Comparison of ENCODE assay signal across 24 cellular contexts in genomic region chr1:64975127-64975526, GRCh38. TPM values are rescaled to one million over a fixed set of nuclear protein-coding genes. Genes with fewer than 3 reads are reported as not detected.
A peak's percentile ranks its signal among the peaks of the same experiment; 100 is the strongest.
DNase-seq lines count a peak whose midpoint lies in the region; ATAC-seq, FAIRE-seq and TF ChIP-seq lines count a peak whose summit lies in the region.
"Had no signal": no experiment of that assay in that cellular context is flagged by ENCODE, and none has a peak within 500 bp of the region (broad histone marks: within the 10 kb centered on the region; RNA-seq: fewer than 3 reads in every experiment).

No MANE protein-coding gene starts in this region.

- H3K27ac Mint-ChIP-seq in activated T-helper 2 cell treated with anti-CD3 and anti-CD28 coated beads, Interferon-gamma antibody, Interleukin-2, Interleukin-4, amounts not matched to agents 10 μg/mL and 5 μg/mL and 100 μg/mL, durations not matched to agents 14 hours and 24 hours and 36 hours, result no peak overlapping the region
- H3K27ac Mint-ChIP-seq in progenitor cell of endocrine pancreas, result no peak overlapping the region
- H3K27ac Mint-ChIP-seq: CD8-positive, alpha-beta memory T cell had no signal

- H3K4me3 Mint-ChIP-seq in activated T-helper 2 cell treated with anti-CD3 and anti-CD28 coated beads, Interferon-gamma antibody, Interleukin-2, Interleukin-4, amounts not matched to agents 10 μg/mL and 5 μg/mL and 100 μg/mL, durations not matched to agents 14 hours and 24 hours and 36 hours (ENCODE audit: low read depth), result no peak overlapping the region
- H3K4me3 Mint-ChIP-seq in progenitor cell of endocrine pancreas (ENCODE audit: low read depth), result no peak overlapping the region
- H3K4me3 Mint-ChIP-seq: CD8-positive, alpha-beta memory T cell had no signal

- H3K9me3 ChIP-seq in HepG2 (ENCODE audit: low read length), result no peaks in the 10 kb centered on the region
- no peaks in the 10 kb centered on the region for H3K9me3 ChIP-seq in right lobe of liver
- H3K9me3 ChIP-seq in K562 (replicated peaks; ENCODE audit: control insufficient read depth, insufficient read depth, low read depth, low read length), result no peaks in the 10 kb centered on the region
- H3K9me3 ChIP-seq in tibial nerve, result no peaks in the 10 kb centered on the region
- H3K9me3 ChIP-seq: HAP-1, SK-N-SH had no signal

- H3K79me2 ChIP-seq in HepG2 (ENCODE audit: insufficient read depth, low read length) (no peaks in the 10 kb centered on the region), K562 (ENCODE audit: control insufficient read depth, insufficient read depth, low read length) (no peaks in the 10 kb centered on the region)

- H3K27me3 ChIP-seq in HepG2 (ENCODE audit: control insufficient read depth in 1 of 2, insufficient read depth in 2 of 2, low read length in 2 of 2) (no peaks in the 10 kb centered on the region), right lobe of liver (no peaks in the 10 kb centered on the region), K562 (ENCODE audit: control insufficient read depth in 2 of 2, insufficient read depth in 2 of 2, low read length in 2 of 2) (no peaks in the 10 kb centered on the region), tibial nerve (no peaks in the 10 kb centered on the region)

- POLR2A ChIA-PET in HepG2 (lab: Yijun Ruan, JAX), result no interaction called here
- POLR2A ChIA-PET in K562 (lab: Yijun Ruan, JAX), result interaction anchor here (0.5 to 1.2 kb wide), 3 partner anchors 8 to 169 kb away, joined by 3 to 5 read pairs (median 4); no protein-coding TSS in a partner anchor

- CTCF ChIA-PET in HepG2 (lab: Yijun Ruan, JAX; ENCODE audit: low intra/inter-chr PET ratio, low total read pairs), result no interaction called here
- CTCF ChIA-PET in K562 (lab: Yijun Ruan, JAX; ENCODE audit: low intra/inter-chr PET ratio), result no interaction called here

- BruUV-seq in HepG2 (replicated peaks; lab: Mats Ljungman, UMichigan) (no TSS peak), K562 (replicated peaks; lab: Mats Ljungman, UMichigan) (no TSS peak)

- in situ Hi-C loops in HepG2 (cut with HindIII; ENCODE audit: extremely low pct_ligation_motif_present, low pct_unique_long_range_greater_than_20kb), result no loop called here
- in situ Hi-C loops in K562 (cut with MboI), result no loop called here

- H3K4me3 ChIP-seq in HepG2 (replicated peaks in 1 of 3; ENCODE audit: insufficient read depth in 1 of 3, low read depth in 2 of 3, low read length in 3 of 3) (no peak overlapping the region), right lobe of liver (no peak overlapping the region), K562 (no peak overlapping the region), tibial nerve (no peak overlapping the region)
- H3K4me3 ChIP-seq: GM23248, HAP-1, PC-9 had no signal

- FAIRE-seq in HepG2 (lab: Jason Lieb, UNC) (no peak), K562 (lab: Jason Lieb, UNC) (no peak)
- FAIRE-seq: A204.1, GM12892 had no signal

- 0 out of 2 replicates have a peak overlapping the region, but pooled peaks have one; percentile 25 for H3K4me2 ChIP-seq in HepG2 (ENCODE audit: low read depth, low read length)
- H3K4me2 ChIP-seq in K562 (ENCODE audit: insufficient read depth, low read length), result no peak overlapping the region
- H3K4me2 ChIP-seq: KMS-11, PC-9, SK-N-SH had no signal

- no peaks in the 10 kb centered on the region for H3K9me1 ChIP-seq in K562 (ENCODE audit: control insufficient read depth, insufficient read depth, low read length)

- H3K4me1 ChIP-seq in HepG2 (ENCODE audit: insufficient read depth, low read length), result peaks cover 22% of the 10 kb centered on the region
- peaks cover 0 to under 1% (median 0%) of the 10 kb centered on the region in 4 donors for H3K4me1 ChIP-seq in right lobe of liver
- no peaks in the 10 kb centered on the region for H3K4me1 ChIP-seq in K562 (replicated peaks in 1 of 2; ENCODE audit: control insufficient read depth in 2 of 2, insufficient read depth in 2 of 2, low read length in 2 of 2)
- H3K4me1 ChIP-seq in tibial nerve, result no peaks in the 10 kb centered on the region
- H3K4me1 ChIP-seq: HAP-1 had no signal

- TF ChIP-seq EP300 in HepG2 (IDR thresholded peaks at IDR 0.05; ENCODE audit: low read depth in 2 of 2, low read length in 2 of 2) (no peak), HepG2 (CRISPR knock-in tag; IDR thresholded peaks at IDR 0.05; ENCODE audit: borderline replicate concordance) (no peak), K562 (IDR thresholded peaks at IDR 0.05; ENCODE audit: low read length) (no peak), tibial nerve (IDR thresholded peaks at IDR 0.05) (no peak)

- ATAC-seq in HepG2 (peak; percentile 92), right lobe of liver (no peak), K562 (peak; percentile 68), sciatic nerve (peak; percentile 33)

- no peaks in the 10 kb centered on the region for H3K27me3 Mint-ChIP-seq in activated T-helper 2 cell treated with anti-CD3 and anti-CD28 coated beads, Interferon-gamma antibody, Interleukin-2, Interleukin-4, amounts not matched to agents 10 μg/mL and 5 μg/mL and 100 μg/mL, durations not matched to agents 14 hours and 24 hours and 36 hours (ENCODE audit: low read depth)
- H3K27me3 Mint-ChIP-seq in progenitor cell of endocrine pancreas, result no peaks in the 10 kb centered on the region
- H3K27me3 Mint-ChIP-seq: CD8-positive, alpha-beta memory T cell had no signal

- no peak overlapping the region for H2AFZ ChIP-seq in HepG2 (ENCODE audit: low read length)
- no peak overlapping the region for H2AFZ ChIP-seq in K562 (ENCODE audit: low read depth, low read length)
- H2AFZ ChIP-seq: GM23248, PC-9 had no signal

- TF ChIP-seq RAD21 in HepG2 (CRISPR knock-in tag; IDR thresholded peaks at IDR 0.05) (no peak), K562 (CRISPR knock-in tag; conservative IDR thresholded peaks at IDR 0.05 in 1 of 2, IDR thresholded peaks at IDR 0.05 in 1 of 2) (no peak)

- no peak overlapping the region for H3K27ac ChIP-seq in HepG2 (ENCODE audit: extremely low read length, insufficient read depth, low read length)
- no peak overlapping the region for H3K27ac ChIP-seq in right lobe of liver
- H3K27ac ChIP-seq in K562 (ENCODE audit: extremely low read depth, low read depth, low read length), result no peak overlapping the region
- no peak overlapping the region for H3K27ac ChIP-seq in tibial nerve
- H3K27ac ChIP-seq: C4-2B, GM23248, KMS-11, PC-9 had no signal

- H3K36me3 Mint-ChIP-seq in activated T-helper 2 cell treated with anti-CD3 and anti-CD28 coated beads, Interferon-gamma antibody, Interleukin-2, Interleukin-4, amounts not matched to agents 10 μg/mL and 5 μg/mL and 100 μg/mL, durations not matched to agents 14 hours and 24 hours and 36 hours (ENCODE audit: low read depth), result no peaks in the 10 kb centered on the region
- H3K36me3 Mint-ChIP-seq in progenitor cell of endocrine pancreas (ENCODE audit: insufficient read depth), result no peaks in the 10 kb centered on the region

- WGBS in HepG2 (ENCODE audit: low lambda C conversion rate), result 68% methylated on average over 1 of the region's 1 CpG
- WGBS in right lobe of liver (ENCODE audit: insufficient coverage, low coverage, low lambda C conversion rate, missing lambda C conversion rate), result 33% methylated on average over 1 of the region's 1 CpG
- 33% methylated on average over 1 of the region's 1 CpG for WGBS in K562 (ENCODE audit: insufficient coverage, low coverage, missing lambda C conversion rate)
- 33 to 90% methylated on average over 1 of the region's 1 CpG for WGBS in tibial nerve, 2 donors

- H3K9ac ChIP-seq in HepG2 (ENCODE audit: insufficient read depth, low read depth, low read length) (no peak overlapping the region), K562 (ENCODE audit: insufficient read depth in 1 of 2, low read depth in 2 of 2, low read length in 2 of 2) (no peak overlapping the region)
- H3K9ac ChIP-seq: GM23248, KMS-11, SK-N-SH had no signal

- no peaks in the 10 kb centered on the region for H4K20me1 ChIP-seq in HepG2 (ENCODE audit: insufficient read depth, low read length)
- no peaks in the 10 kb centered on the region for H4K20me1 ChIP-seq in K562 (replicated peaks; ENCODE audit: control insufficient read depth, insufficient read depth, low read length)

- no peaks in the 10 kb centered on the region for H3K36me3 ChIP-seq in HepG2 (replicated peaks in 1 of 2; ENCODE audit: control insufficient read depth in 1 of 2, insufficient read depth in 2 of 2, low read length in 2 of 2)
- no peaks in the 10 kb centered on the region for H3K36me3 ChIP-seq in right lobe of liver
- H3K36me3 ChIP-seq in K562 (ENCODE audit: control insufficient read depth, insufficient read depth, low read length), result no peaks in the 10 kb centered on the region
- peaks cover 0 to 24% (median 0%) of the 10 kb centered on the region in 3 donors for H3K36me3 ChIP-seq in tibial nerve
- H3K36me3 ChIP-seq: HAP-1 had no signal

- TF ChIP-seq POLR2A in HepG2 (IDR thresholded peaks at IDR 0.05; ENCODE audit: insufficient read depth in 1 of 2, low read depth in 2 of 2, low read length in 2 of 2), result no peak
- TF ChIP-seq POLR2A in right lobe of liver (IDR thresholded peaks at IDR 0.05), result no peak
- TF ChIP-seq POLR2A in K562 (conservative IDR thresholded peaks at IDR 0.05), result no peak
- TF ChIP-seq POLR2A in tibial nerve (IDR thresholded peaks at IDR 0.05), result no peak

- intact Hi-C loops in HepG2 (cut with micrococcal nuclease; ENCODE audit: unreplicated experiment), result loop anchor here (2.0 kb wide), 1 partner anchor 28 kb away; no protein-coding TSS in a partner anchor
- intact Hi-C loops in right lobe of liver (cut with DNase I), result no loop called here
- intact Hi-C loops in K562 (cut with micrococcal nuclease), result no loop called here
- intact Hi-C loops in sciatic nerve (cut with DNase I), result no loop called here
- intact Hi-C loops in activated T-helper 2 cell treated with anti-CD3 and anti-CD28 coated beads, Interferon-gamma antibody, Interleukin-2, Interleukin-4, amounts not matched to agents 10 μg/mL and 5 μg/mL and 100 μg/mL, durations not matched to agents 14 hours and 24 hours and 36 hours (cut with micrococcal nuclease), result no loop called here

- TF ChIP-seq CTCF in HepG2 (CRISPR knock-in tag; IDR thresholded peaks at IDR 0.05) (no peak), right lobe of liver (IDR thresholded peaks at IDR 0.05) (no peak), K562 (IDR thresholded peaks at IDR 0.05 in 2 of 3, conservative IDR thresholded peaks at IDR 0.05 in 1 of 3; ENCODE audit: insufficient read depth in 2 of 3, low read depth in 1 of 3, low read length in 3 of 3) (no peak), tibial nerve (IDR thresholded peaks at IDR 0.05) (no peak), progenitor cell of endocrine pancreas (IDR thresholded peaks at IDR 0.05; ENCODE audit: unreplicated experiment) (no peak)

- H3K9me3 Mint-ChIP-seq in activated T-helper 2 cell treated with anti-CD3 and anti-CD28 coated beads, Interferon-gamma antibody, Interleukin-2, Interleukin-4, amounts not matched to agents 10 μg/mL and 5 μg/mL and 100 μg/mL, durations not matched to agents 14 hours and 24 hours and 36 hours, result no peaks in the 10 kb centered on the region
- H3K9me3 Mint-ChIP-seq in progenitor cell of endocrine pancreas (ENCODE audit: low read depth), result no peaks in the 10 kb centered on the region
- H3K9me3 Mint-ChIP-seq: CD8-positive, alpha-beta memory T cell had no signal

- no peaks in the 10 kb centered on the region for H3K4me1 Mint-ChIP-seq in activated T-helper 2 cell treated with anti-CD3 and anti-CD28 coated beads, Interferon-gamma antibody, Interleukin-2, Interleukin-4, amounts not matched to agents 10 μg/mL and 5 μg/mL and 100 μg/mL, durations not matched to agents 14 hours and 24 hours and 36 hours (ENCODE audit: low read depth)
- no peaks in the 10 kb centered on the region for H3K4me1 Mint-ChIP-seq in progenitor cell of endocrine pancreas (ENCODE audit: low read depth)

- DNase-seq in HepG2 (ENCODE audit: low spot score) (no peak), right lobe of liver (no peak), K562 (ENCODE audit: extremely low read depth in 1 of 4, low spot score in 3 of 4) (no peak), sciatic nerve (ENCODE audit: low spot score) (no peak), tibial nerve (ENCODE audit: low spot score in 2 of 2) (no peak), progenitor cell of endocrine pancreas (ENCODE audit: low spot score, unreplicated experiment) (no peak)
- DNase-seq in activated T-helper 2 cell treated with anti-CD3 and anti-CD28 coated beads, Interferon-gamma antibody, Interleukin-2, Interleukin-4, amounts not matched to agents 10 μg/mL and 5 μg/mL and 100 μg/mL, durations not matched to agents 14 hours and 24 hours and 36 hours (ENCODE audit: low spot score), result no peak
- DNase-seq: Calu3; CD8-positive, alpha-beta memory T cell; DMS79; GM23248; NCI-H1105; NCI-H1694 treated with DMSO at 0.1 percent for 48 hours; NCI-H2081 treated with DMSO at 0.1 percent for 48 hours; NCI-H2171 treated with DMSO at 0.1 percent for 48 hours; PC-9; RPMI8226; SHP77; SK-N-SH had no signal

RNA-seq across cellular contexts. Expression of gene JAK1, which starts 8.8 kb away (rescaled TPM):
- total RNA-seq in HepG2 (2016; rRNA removed; fragmentation: Illumina TruSeq; extraction: Trizol) (42.4 and 56.1 TPM in 2 replicates), right lobe of liver (10 to 100 TPM; 48.0 to 71.6 (median 66.5) TPM), K562 (2014; rRNA removed) (27.1 and 28.2 TPM in 2 replicates), K562 (2014; rRNA removed; fragmentation: Illumina TruSeq; extraction: Trizol) (42.5 and 46.8 TPM in 2 replicates), K562 (2015; rRNA removed; fragmentation: Illumina TruSeq; extraction: Trizol) (40.6 and 43.4 TPM in 2 replicates), K562 (2021) (43.0 TPM in 2 replicates), sciatic nerve (90.3 TPM), tibial nerve (100 to 1,000 TPM; 114 to 222 (median 138) TPM), progenitor cell of endocrine pancreas (30.2 and 32.5 TPM in 2 replicates)
- total RNA-seq in HepG2 (2016; cell fraction: cytosol; rRNA removed; fragmentation: Illumina TruSeq; extraction: Trizol; ENCODE audit: low read depth), result 2.9 and 4.1 TPM in 2 replicates
- total RNA-seq in HepG2 (2016; cell fraction: insoluble cytoplasmic fraction; rRNA removed; fragmentation: Illumina TruSeq; extraction: Trizol), result 41.5 and 53.4 TPM in 2 replicates
- 15.3 and 15.6 TPM in 2 replicates for total RNA-seq in HepG2 (2016; cell fraction: membrane; rRNA removed; fragmentation: Illumina TruSeq; extraction: Trizol)
- 33.8 and 39.0 TPM in 2 replicates for total RNA-seq in HepG2 (2016; cell fraction: nucleus; rRNA removed; fragmentation: Illumina TruSeq; extraction: Trizol)
- polyA plus RNA-seq in HepG2 (2011; rRNA removed) (23.9 and 24.5 TPM in 2 replicates), K562 (2011; rRNA removed) (32.0 and 43.9 TPM in 2 replicates), K562 (2014; fragmentation: Illumina TruSeq; extraction: Trizol) (37.3 and 44.1 TPM in 2 replicates), K562 (2014; fragmentation: Nextera tagmentation; extraction: Ambion mirVana) (10 to 100 TPM in 1 of 2 experiments, 1 to 10 TPM in 1; 9.7 to 13.0 TPM), K562 (2014; rRNA removed) (23.0 and 28.3 TPM in 2 replicates)
- 18.5 and 23.4 TPM in 2 replicates for polyA plus RNA-seq in HepG2 (2011; cell fraction: cytosol; rRNA removed)
- 36.4 and 45.4 TPM in 2 replicates for polyA plus RNA-seq in HepG2 (2011; cell fraction: nucleus; rRNA removed)
- 29.6 and 32.4 TPM in 2 replicates for polyA plus RNA-seq in HepG2 (2012)
- 1.1 and 1.5 TPM in 2 replicates for polyA plus RNA-seq in HepG2 (2016; cell fraction: cytosol; fragmentation: Illumina TruSeq; extraction: Trizol; ENCODE audit: low read depth)
- polyA plus RNA-seq in HepG2 (2016; cell fraction: insoluble cytoplasmic fraction; fragmentation: Illumina TruSeq; extraction: Trizol; ENCODE audit: low read depth), result 43.4 and 45.7 TPM in 2 replicates
- polyA plus RNA-seq in HepG2 (2016; cell fraction: membrane; fragmentation: Illumina TruSeq; extraction: Trizol; ENCODE audit: low read depth), result 6.5 and 6.8 TPM in 2 replicates
- polyA plus RNA-seq in HepG2 (2016; cell fraction: nucleus; fragmentation: Illumina TruSeq; extraction: Trizol; ENCODE audit: insufficient read depth, low read depth), result 26.3 and 30.9 TPM in 2 replicates
- polyA minus RNA-seq in HepG2 (2011; rRNA and poly(A)+ RNA removed; ENCODE audit: low replicate concordance), result 45.7 and 51.7 TPM in 2 replicates
- polyA minus RNA-seq in HepG2 (2011; cell fraction: cytosol; rRNA and poly(A)+ RNA removed), result 37.3 and 37.5 TPM in 2 replicates
- 70.8 and 76.0 TPM in 2 replicates for polyA minus RNA-seq in HepG2 (2011; cell fraction: nucleus; rRNA and poly(A)+ RNA removed)
- total RNA-seq in K562 (2011; cell fraction: chromatin; rRNA removed; ENCODE audit: low replicate concordance), result 82.2 and 105 TPM in 2 replicates
- 37.4 and 43.0 TPM in 2 replicates for total RNA-seq in K562 (2011; cell fraction: nucleolus; rRNA removed)
- 62.0 and 66.7 TPM in 2 replicates for total RNA-seq in K562 (2011; cell fraction: nucleoplasm; rRNA removed)
- polyA plus RNA-seq in K562 (2011; cell fraction: cytosol; rRNA removed), result 21.9 and 26.6 TPM in 2 replicates
- polyA plus RNA-seq in K562 (2011; cell fraction: nucleus; rRNA removed), result 88.9 and 89.1 TPM in 2 replicates
- 29.9 and 45.8 TPM in 2 replicates for polyA plus RNA-seq in K562 (2012)
- polyA minus RNA-seq in K562 (2011; rRNA and poly(A)+ RNA removed), result 56.4 and 60.1 TPM in 2 replicates
- 38.3 and 41.6 TPM in 2 replicates for polyA minus RNA-seq in K562 (2011; cell fraction: cytosol; rRNA and poly(A)+ RNA removed)
- polyA minus RNA-seq in K562 (2011; cell fraction: nucleus; rRNA and poly(A)+ RNA removed), result 46.7 and 70.9 TPM in 2 replicates
- 99.9 and 105 TPM in 2 replicates for total RNA-seq in activated T-helper 2 cell treated with anti-CD3 and anti-CD28 coated beads, Interferon-gamma antibody, Interleukin-2, Interleukin-4, amounts not matched to agents 10 μg/mL and 5 μg/mL and 100 μg/mL, durations not matched to agents 14 hours and 24 hours and 36 hours

Comparison
In these comparisons a context has a peak if more than half of its experiments do, and no peak if none do; other contexts are left out.
1. ATAC-seq: peak in HepG2 (single experiment), K562 (single experiment) and sciatic nerve (single experiment); none in right lobe of liver (0 of 4).
2. Of the 241 proteins assayed by ChIP-seq in both HepG2 and K562: peak only in HepG2: PBX2, TFAP4 and ZNF644; only in K562: ZNF121; in both: none; in neither: 236; mixed calls (peak in some experiments, not most) for 1.